18 cellular contexts compared by ENCODE assay signal in genomic region chr11:74535371-74536118, GRCh38.
"Had no signal": no experiment of that assay in that cellular context is flagged by ENCODE, and none has a peak within 500 bp of the region (broad histone marks: within the 10 kb centered on the region; RNA-seq: fewer than 3 reads in every experiment).

No MANE protein-coding gene starts in this region.

- H3K4me1 Mint-ChIP-seq: activated CD4-positive, alpha-beta T cell treated with anti-CD3 and anti-CD28 coated beads, Interleukin-2, amount 10 ng/mL, durations not matched to agents 7 days and 5 days; nephron had no signal

- H3K9me3 Mint-ChIP-seq: T-helper 2 cell treated with Interferon-gamma antibody and Interleukin-4, amounts not matched to agents 5 μg/mL and 100 μg/mL, for 36 hours had no signal

- H3K27ac Mint-ChIP-seq: activated CD4-positive, alpha-beta T cell treated with anti-CD3 and anti-CD28 coated beads, Interleukin-2, amount 10 ng/mL, durations not matched to agents 7 days and 5 days; activated naive CD8-positive, alpha-beta T cell; stimulated activated memory B cell treated with anti-CD40 and anti-IgM and Interleukin-4, amounts not matched to agents 10 μg/mL and 1 μg/mL and 100 μg/mL, for 72 hours; T-helper 2 cell treated with Interferon-gamma antibody and Interleukin-4, amounts not matched to agents 5 μg/mL and 100 μg/mL, for 36 hours had no signal

- H3K27me3 Mint-ChIP-seq: activated CD4-positive, alpha-beta T cell treated with anti-CD3 and anti-CD28 coated beads, Interleukin-2, amount 10 ng/mL, durations not matched to agents 7 days and 5 days; activated naive CD8-positive, alpha-beta T cell had no signal

- H3K36me3 Mint-ChIP-seq: activated naive CD8-positive, alpha-beta T cell had no signal

- H3K4me3 Mint-ChIP-seq: activated CD4-positive, alpha-beta T cell treated with anti-CD3 and anti-CD28 coated beads, Interleukin-2, amount 10 ng/mL, durations not matched to agents 7 days and 5 days; activated naive CD8-positive, alpha-beta T cell; nephron; stimulated activated memory B cell treated with anti-CD40 and anti-IgM and Interleukin-4, amounts not matched to agents 10 μg/mL and 1 μg/mL and 100 μg/mL, for 72 hours; T-helper 2 cell treated with Interferon-gamma antibody and Interleukin-4, amounts not matched to agents 5 μg/mL and 100 μg/mL, for 36 hours had no signal

- DNase-seq: activated CD4-positive, alpha-beta T cell treated with anti-CD3 and anti-CD28 coated beads, Interleukin-2, amount 10 ng/mL, durations not matched to agents 7 days and 5 days; activated CD8-positive, alpha-beta memory T cell treated with anti-CD3 and anti-CD28 coated beads, Interleukin-2, amount 50 U/mL, for 48 hours; activated gamma-delta T cell treated with Interleukin-2 at 50 U/mL for 16 hours; amniotic stem cell; foreskin melanocyte; kidney glomerular epithelial cell; left ventricle myocardium superior; mesenchymal stem cell; occipital lobe; psoas muscle; sigmoid colon; stimulated activated CD4-positive, alpha-beta T cell treated with anti-CD3 and anti-CD28 coated beads, Interleukin-12 subunit alpha, Interleukin-12 subunit beta, amount 100 ng/mL, for 4 hours; stimulated activated CD4-positive, alpha-beta T cell treated with anti-CD3 and anti-CD28 coated beads, Interleukin-2, amount 100 ng/mL, for 24 hours; thyroid gland had no signal

- ATAC-seq: left ventricle myocardium superior; psoas muscle; stimulated activated memory B cell treated with anti-CD40 and anti-IgM and Interleukin-4, amounts not matched to agents 10 μg/mL and 1 μg/mL and 100 μg/mL, for 72 hours had no signal
